Comparison of ENCODE assay signal across 8 cellular contexts in genomic region chr19:19385131-19385899, GRCh38. TPM values are rescaled to one million over a fixed set of nuclear protein-coding genes. Genes with fewer than 3 reads are reported as not detected.
A peak's percentile ranks its signal among the peaks of the same experiment; 100 is the strongest.
DNase-seq lines count a peak whose midpoint lies in the region; ATAC-seq and TF ChIP-seq lines count a peak whose summit lies in the region.

No MANE protein-coding gene starts in this region.

- peaks cover 38% of the 10 kb centered on the region for H3K4me1 Mint-ChIP-seq in activated CD4-positive, alpha-beta T cell treated with anti-CD3 and anti-CD28 coated beads, Interleukin-2, amount 10 ng/mL, durations not matched to agents 7 days and 5 days

- POLR2A ChIA-PET in activated CD4-positive, alpha-beta T cell treated with anti-CD3 and anti-CD28 coated beads, Interleukin-2, amount 10 ng/mL, durations not matched to agents 7 days and 5 days (lab: Charles Lee) = interaction anchor here (0.8 to 1.0 kb wide), 2 partner anchors 12 to 20 kb away, joined by 3 read pairs; partner anchors contain the start of gene GATAD2A

- H3K4me3 Mint-ChIP-seq in activated CD4-positive, alpha-beta T cell treated with anti-CD3 and anti-CD28 coated beads, Interleukin-2, amount 10 ng/mL, durations not matched to agents 7 days and 5 days = peak overlapping the region; percentile 85

- peak overlapping the region; percentile 94 for H3K27ac Mint-ChIP-seq in activated CD4-positive, alpha-beta T cell treated with anti-CD3 and anti-CD28 coated beads, Interleukin-2, amount 10 ng/mL, durations not matched to agents 7 days and 5 days

- peak overlapping the region; percentile 87 for H3K27ac ChIP-seq in C4-2B

- peak; percentile 88 for ATAC-seq in GM19351 (IDR thresholded peaks at IDR 0.05; ENCODE audit: unreplicated experiment)
- peak; percentile 87 for ATAC-seq in HG03520 (IDR thresholded peaks at IDR 0.05; ENCODE audit: unreplicated experiment)

- no peaks in the 10 kb centered on the region for H3K9me3 Mint-ChIP-seq in activated CD4-positive, alpha-beta T cell treated with anti-CD3 and anti-CD28 coated beads, Interleukin-2, amount 10 ng/mL, durations not matched to agents 7 days and 5 days

- H3K27me3 Mint-ChIP-seq in activated CD4-positive, alpha-beta T cell treated with anti-CD3 and anti-CD28 coated beads, Interleukin-2, amount 10 ng/mL, durations not matched to agents 7 days and 5 days = no peaks in the 10 kb centered on the region

- no peak for TF ChIP-seq CTCF in C4-2B (conservative IDR thresholded peaks at IDR 0.05)

- peaks cover 19% of the 10 kb centered on the region for H3K36me3 Mint-ChIP-seq in activated CD4-positive, alpha-beta T cell treated with anti-CD3 and anti-CD28 coated beads, Interleukin-2, amount 10 ng/mL, durations not matched to agents 7 days and 5 days (ENCODE audit: low read depth)

- CTCF ChIA-PET in activated CD4-positive, alpha-beta T cell treated with anti-CD3 and anti-CD28 coated beads, Interleukin-2, amount 10 ng/mL, durations not matched to agents 7 days and 5 days (lab: Charles Lee) = interaction anchor here (0.5 to 1.5 kb wide), 9 partner anchors 12 to 205 kb away, joined by 3 to 6 read pairs (median 3); partner anchors contain the start of gene CILP2

- DNase-seq in NCI-H526 treated with DMSO at 0.1 percent for 48 hours (lab: John Stamatoyannopoulos, UW) = peak; percentile 92
- peak; percentile 100 for DNase-seq in activated CD4-positive, alpha-beta T cell treated with anti-CD3 and anti-CD28 coated beads, Interleukin-2, amount 10 ng/mL, durations not matched to agents 7 days and 5 days
- peak; percentile 87 for DNase-seq in cortex of kidney (lab: John Stamatoyannopoulos, UW)
- DNase-seq in left kidney (ENCODE audit: low read depth, low spot score) = peak; percentile 100
- peak; percentile 100 for DNase-seq in stimulated activated CD4-positive, alpha-beta T cell treated with anti-CD3 and anti-CD28 coated beads, Interleukin-1b, Interleukin-23, amount 100 ng/mL, for 48 hours

RNA-seq across cellular contexts. Expression of gene GATAD2A, which starts 20.2 kb away (rescaled TPM):
- 100 to 1,000 TPM; 122 to 135 TPM for total RNA-seq in activated CD4-positive, alpha-beta T cell treated with anti-CD3 and anti-CD28 coated beads, Interleukin-2, amount 10 ng/mL, durations not matched to agents 7 days and 5 days

Comparison
In these comparisons a context has a peak if more than half of its experiments do, and no peak if none do; other contexts are left out.
1. Peak in every context shown above with its lines: DNase-seq, ATAC-seq and H3K27ac ChIP-seq.